ENCODE assay signal across 11 cellular contexts in genomic region chr9:87336407-87336806, GRCh38.
DNase-seq lines count a peak whose midpoint lies in the region; ATAC-seq lines count a peak whose summit lies in the region.
"Had no signal": no experiment of that assay in that cellular context is flagged by ENCODE, and none has a peak within 500 bp of the region (broad histone marks: within the 10 kb centered on the region; RNA-seq: fewer than 3 reads in every experiment).

No MANE protein-coding gene starts in this region.

- WGBS in mesenchymal stem cell = no CpG with 5 or more reads among the region's 1 CpG

- no peak overlapping the region for H4K8ac ChIP-seq in mesenchymal stem cell (ENCODE audit: low read length)

- H3K4ac ChIP-seq in mesenchymal stem cell (ENCODE audit: low read depth in 1 of 2, low read length in 2 of 2) = no peak overlapping the region

- no peak overlapping the region for H2AFZ ChIP-seq in mesenchymal stem cell (ENCODE audit: low read depth, low read length)

- no peaks in the 10 kb centered on the region for H3K79me1 ChIP-seq in mesenchymal stem cell (replicated peaks; ENCODE audit: low read length, poor library complexity, severe bottlenecking)

- DNase-seq in DMS53 (lab: John Stamatoyannopoulos, UW) (peak; percentile 43), DMS53 treated with DMSO at 0.1 percent for 48 hours (lab: John Stamatoyannopoulos, UW; ENCODE audit: unreplicated experiment) (no peak), adipocyte (ENCODE audit: low read depth) (peak; percentile 48), mesenchymal stem cell (peak; percentile 26), AG20443 (ENCODE audit: low spot score) (no peak)
- DNase-seq in Jurkat, Clone E6-1 (ENCODE audit: low read depth, low spot score) = peak; percentile 20
- DNase-seq: activated effector memory CD4-positive, alpha-beta T cell treated with anti-CD3 and anti-CD28 coated beads, Interleukin-2, amount 50 U/mL, for 16 hours; cortex of kidney had no signal

- no peak overlapping the region for H2BK120ac ChIP-seq in mesenchymal stem cell (ENCODE audit: low read depth, low read length)

- no peak overlapping the region for H2BK5ac ChIP-seq in mesenchymal stem cell (ENCODE audit: low read depth, low read length, poor library complexity, severe bottlenecking)

- H3K9me3 ChIP-seq in adipocyte (ENCODE audit: control insufficient read depth, low read length) = peaks cover 8% of the 10 kb centered on the region
- H3K9me3 ChIP-seq in mesenchymal stem cell (ENCODE audit: control insufficient read depth, low read length) = peaks cover 10% of the 10 kb centered on the region
- H3K9me3 ChIP-seq: neutrophil had no signal

- no peaks in the 10 kb centered on the region for H3K36me3 ChIP-seq in adipocyte (ENCODE audit: control insufficient read depth, insufficient read depth, low read length, severe bottlenecking)
- no peaks in the 10 kb centered on the region for H3K36me3 ChIP-seq in mesenchymal stem cell (ENCODE audit: control insufficient read depth in 1 of 2, insufficient read depth in 2 of 2, low read depth in 1 of 2, low read length in 2 of 2)
- H3K36me3 ChIP-seq: neutrophil had no signal

- ATAC-seq in GM18498 (IDR thresholded peaks at IDR 0.05; ENCODE audit: unreplicated experiment) (no peak), HG02763 (IDR thresholded peaks at IDR 0.05; ENCODE audit: unreplicated experiment) (no peak)

- no peak overlapping the region for H3K9ac ChIP-seq in adipocyte (ENCODE audit: low read length)
- H3K9ac ChIP-seq in mesenchymal stem cell (ENCODE audit: low read length) = no peak overlapping the region

- H3K18ac ChIP-seq in mesenchymal stem cell (ENCODE audit: low read depth in 1 of 2, low read length in 2 of 2) = no peak overlapping the region

- H3K27me3 ChIP-seq in adipocyte (replicated peaks; ENCODE audit: control insufficient read depth, insufficient read depth, low read length) = no peaks in the 10 kb centered on the region
- H3K27me3 ChIP-seq in mesenchymal stem cell (ENCODE audit: control insufficient read depth in 1 of 2, insufficient read depth in 1 of 2, low read length in 2 of 2) = no peaks in the 10 kb centered on the region

- H3K4me3 ChIP-seq in Jurkat, Clone E6-1 (ENCODE audit: low read length) = no peak overlapping the region
- H3K4me3 ChIP-seq in adipocyte (ENCODE audit: low read length) (no peak overlapping the region), mesenchymal stem cell (ENCODE audit: insufficient read depth in 1 of 2, low read depth in 1 of 2, low read length in 2 of 2) (no peak overlapping the region)

- no peak overlapping the region for H3K14ac ChIP-seq in mesenchymal stem cell (ENCODE audit: low read length in 2 of 2)

- H3K4me1 ChIP-seq in adipocyte (ENCODE audit: control insufficient read depth, insufficient read depth, low read length) = peaks cover 11% of the 10 kb centered on the region
- H3K4me1 ChIP-seq in mesenchymal stem cell (ENCODE audit: control insufficient read depth, insufficient read depth, low read depth, low read length) = peaks cover 6% of the 10 kb centered on the region

- no peak overlapping the region for H2BK15ac ChIP-seq in mesenchymal stem cell (ENCODE audit: low read depth, poor library complexity, severe bottlenecking)

- no peak overlapping the region for H3K23ac ChIP-seq in mesenchymal stem cell (ENCODE audit: low read length in 2 of 2)

- no peak overlapping the region for H4K91ac ChIP-seq in mesenchymal stem cell (ENCODE audit: low read length)

- no peak overlapping the region for H3K27ac ChIP-seq in mesenchymal stem cell (ENCODE audit: low read length, poor library complexity, severe bottlenecking)
- H3K27ac ChIP-seq: neutrophil had no signal

- peak overlapping the region; percentile 35 for H2AK5ac ChIP-seq in mesenchymal stem cell (ENCODE audit: low read length, severe bottlenecking)

- no peak overlapping the region for H2BK12ac ChIP-seq in mesenchymal stem cell (ENCODE audit: low read length in 2 of 2)

- H3K4me2 ChIP-seq in mesenchymal stem cell (ENCODE audit: low read length, poor library complexity, severe bottlenecking) = no peak overlapping the region

Comparison
In these comparisons a context has a peak if more than half of its experiments do, and no peak if none do; other contexts are left out.
1. DNase-seq: peak in DMS53 (single experiment), Jurkat, Clone E6-1 (single experiment), adipocyte (single experiment) and mesenchymal stem cell (single experiment); none in DMS53 treated with DMSO at 0.1 percent for 48 hours (single experiment) and AG20443 (single experiment).